Comparison of ENCODE assay signal across 25 cellular contexts in genomic region chr7:133419036-133419435, GRCh38.
"Had no signal": no experiment of that assay in that cellular context is flagged by ENCODE, and none has a peak within 500 bp of the region (broad histone marks: within the 10 kb centered on the region; RNA-seq: fewer than 3 reads in every experiment).

No MANE protein-coding gene starts in this region.

- H3K27me3 ChIP-seq: dorsolateral prefrontal cortex, esophagus muscularis mucosa, foreskin keratinocyte, gastroesophageal sphincter, heart left ventricle, hepatocyte, pancreas, right lobe of liver, stomach, thyroid gland, vagina had no signal

- FAIRE-seq: colon, kidney, pancreas, small intestine had no signal

- H3K36me3 Mint-ChIP-seq: natural killer cell had no signal

- H3K27ac Mint-ChIP-seq: memory B cell; natural killer cell; stimulated activated naive B cell treated with anti-CD40 and anti-IgM and Interleukin-4, amounts not matched to agents 10 μg/mL and 1 μg/mL and 100 μg/mL, for 72 hours had no signal

- H3K36me3 ChIP-seq: esophagus muscularis mucosa, pancreas, right lobe of liver, stomach, thyroid gland, vagina had no signal

- H3K27ac ChIP-seq: dorsolateral prefrontal cortex, epithelial cell of prostate, esophagus muscularis mucosa, foreskin keratinocyte, gastroesophageal sphincter, heart left ventricle, hepatocyte, pancreas, right lobe of liver, stomach, thyroid gland, vagina had no signal

- H3K9me3 ChIP-seq: esophagus muscularis mucosa, gastroesophageal sphincter, heart left ventricle, pancreas, right lobe of liver, stomach, thyroid gland, vagina had no signal

- H3K9me3 Mint-ChIP-seq: natural killer cell had no signal

- DNase-seq: dorsolateral prefrontal cortex; effector CD4-positive, alpha-beta T cell; foreskin keratinocyte; heart left ventricle; kidney; natural killer cell; occipital lobe; pancreas; right lobe of liver; small intestine; stimulated activated CD4-positive, alpha-beta T cell treated with anti-CD3 and anti-CD28 coated beads, Interleukin-15, amount 100 ng/mL, for 24 hours; stimulated activated CD4-positive, alpha-beta T cell treated with anti-CD3 and anti-CD28 coated beads, Interleukin-2, amount 100 ng/mL, for 48 hours; stimulated activated naive B cell treated with anti-CD40 and anti-IgM and Interleukin-4, amounts not matched to agents 10 μg/mL and 1 μg/mL and 100 μg/mL, for 72 hours; stomach; thyroid gland; trophoblast cell had no signal

- H3K4me1 ChIP-seq: esophagus muscularis mucosa, foreskin keratinocyte, gastroesophageal sphincter, pancreas, right lobe of liver, stomach, thyroid gland, vagina had no signal

- H3K27me3 Mint-ChIP-seq: memory B cell; stimulated activated naive B cell treated with anti-CD40 and anti-IgM and Interleukin-4, amounts not matched to agents 10 μg/mL and 1 μg/mL and 100 μg/mL, for 72 hours had no signal

- H3K4me3 ChIP-seq: dorsolateral prefrontal cortex, esophagus muscularis mucosa, gastroesophageal sphincter, heart left ventricle, hepatocyte, lung, pancreas, right lobe of liver, stomach, thyroid gland, vagina had no signal

- H3K4me3 Mint-ChIP-seq: memory B cell; natural killer cell; stimulated activated naive B cell treated with anti-CD40 and anti-IgM and Interleukin-4, amounts not matched to agents 10 μg/mL and 1 μg/mL and 100 μg/mL, for 72 hours had no signal

- ATAC-seq: foreskin keratinocyte; gastroesophageal sphincter; heart left ventricle; left lobe of liver; natural killer cell; pancreas; right lobe of liver; stimulated activated naive B cell treated with anti-CD40 and anti-IgM and Interleukin-4, amounts not matched to agents 10 μg/mL and 1 μg/mL and 100 μg/mL, for 72 hours had no signal
